Comparison of ENCODE assay signal across 22 cellular contexts in genomic region chr6:31205638-31206037, GRCh38. TPM values are rescaled to one million over a fixed set of nuclear protein-coding genes. Genes with fewer than 3 reads are reported as not detected.
DNase-seq lines count a peak whose midpoint lies in the region; ATAC-seq, FAIRE-seq and TF ChIP-seq lines count a peak whose summit lies in the region.
"Had no signal": no experiment of that assay in that cellular context is flagged by ENCODE, and none has a peak within 500 bp of the region (broad histone marks: within the 10 kb centered on the region; RNA-seq: fewer than 3 reads in every experiment).

No MANE protein-coding gene starts in this region.

- no peaks in the 10 kb centered on the region for H3K36me3 ChIP-seq in KOPT-K1 (ENCODE audit: insufficient read depth, low read length)
- H3K36me3 ChIP-seq in astrocyte (ENCODE audit: insufficient read depth, low read length): no peaks in the 10 kb centered on the region
- no peaks in the 10 kb centered on the region for H3K36me3 ChIP-seq in neural progenitor cell
- H3K36me3 ChIP-seq: Peyer's patch, thyroid gland had no signal

- FAIRE-seq in astrocyte (lab: Jason Lieb, UNC): no peak
- FAIRE-seq: A549, endothelial cell of umbilical vein had no signal

- CTCF ChIA-PET in activated CD4-positive, alpha-beta T cell treated with anti-CD3 and anti-CD28 coated beads, Interleukin-2, amount 10 ng/mL, durations not matched to agents 7 days and 5 days (lab: Charles Lee): interaction anchor here (0.9 kb wide), 1 partner anchor 9 kb away, joined by 4 read pairs; no protein-coding TSS in a partner anchor

- TF ChIP-seq CTCF in astrocyte (IDR thresholded peaks at IDR 0.05; ENCODE audit: insufficient read depth, low read depth, low read length) (no peak), neural progenitor cell (IDR thresholded peaks at IDR 0.05) (no peak)

- H3K9me3 Mint-ChIP-seq in activated CD4-positive, alpha-beta T cell treated with anti-CD3 and anti-CD28 coated beads, Interleukin-2, amount 10 ng/mL, durations not matched to agents 7 days and 5 days: peaks cover 2% of the 10 kb centered on the region
- H3K9me3 Mint-ChIP-seq in astrocyte (ENCODE audit: unreplicated experiment) (no peaks in the 10 kb centered on the region), neural progenitor cell (no peaks in the 10 kb centered on the region)

- ATAC-seq in GM21360 (IDR thresholded peaks at IDR 0.05; ENCODE audit: unreplicated experiment) (no peak), HG03432 (IDR thresholded peaks at IDR 0.05; ENCODE audit: unreplicated experiment) (no peak)
- ATAC-seq: A549 had no signal

- no peak overlapping the region for H3K4me3 ChIP-seq in astrocyte (ENCODE audit: insufficient read depth, low read depth, low read length)
- H3K4me3 ChIP-seq in neural progenitor cell: no peak overlapping the region
- H3K4me3 ChIP-seq: A549, coronary artery, Peyer's patch, thyroid gland had no signal

- peaks cover 8% of the 10 kb centered on the region for H3F3A ChIP-seq in neural progenitor cell (ENCODE audit: low read depth)

- H3K79me2 ChIP-seq in astrocyte (ENCODE audit: insufficient read depth, low read length) (no peaks in the 10 kb centered on the region), neural progenitor cell (ENCODE audit: low read depth) (no peaks in the 10 kb centered on the region)

- no peak for DNase-seq in activated CD4-positive, alpha-beta T cell treated with anti-CD3 and anti-CD28 coated beads, Interleukin-2, amount 10 ng/mL, durations not matched to agents 7 days and 5 days
- DNase-seq in activated CD4-positive, alpha-beta T cell treated with anti-CD3 and anti-CD28 coated beads for 4 hours: no peak
- no peak for DNase-seq in astrocyte (ENCODE audit: low read depth)
- DNase-seq in neural progenitor cell (ENCODE audit: low spot score): no peak
- no peak for DNase-seq in SW 1271 (lab: John Stamatoyannopoulos, UW)
- DNase-seq: activated CD4-positive, alpha-beta T cell treated with anti-CD3 and anti-CD28 coated beads, Interleukin-2, amount 50 U/mL, for 48 hours; activated effector memory CD4-positive, alpha-beta T cell treated with anti-CD3 and anti-CD28 coated beads, Interleukin-2, amount 50 U/mL, for 16 hours; C1 segment of cervical spinal cord; DMS79; mesendoderm; NCI-H146; SK-N-SH; thyroid gland had no signal

- H3K9me3 ChIP-seq in KOPT-K1 (ENCODE audit: insufficient read depth, low read length, poor library complexity, severe bottlenecking) (no peaks in the 10 kb centered on the region), astrocyte (ENCODE audit: insufficient read depth, low read depth, low read length) (no peaks in the 10 kb centered on the region), neural progenitor cell (ENCODE audit: low read depth) (no peaks in the 10 kb centered on the region)
- H3K9me3 ChIP-seq: A549, Peyer's patch, SK-N-SH, thyroid gland had no signal

- H3K4me2 ChIP-seq in astrocyte (ENCODE audit: low read length): no peak overlapping the region
- H3K4me2 ChIP-seq in neural progenitor cell: no peak overlapping the region
- H3K4me2 ChIP-seq: A549, SK-N-SH had no signal

- H3K4me1 ChIP-seq in astrocyte (ENCODE audit: insufficient read depth, low read length) (no peaks in the 10 kb centered on the region), neural progenitor cell (peaks cover 26% of the 10 kb centered on the region)

- no peaks in the 10 kb centered on the region for H3K27me3 Mint-ChIP-seq in activated CD4-positive, alpha-beta T cell treated with anti-CD3 and anti-CD28 coated beads, Interleukin-2, amount 10 ng/mL, durations not matched to agents 7 days and 5 days
- H3K27me3 Mint-ChIP-seq in astrocyte (ENCODE audit: low read depth, unreplicated experiment) (no peaks in the 10 kb centered on the region), neural progenitor cell (ENCODE audit: insufficient read depth, low read depth) (no peaks in the 10 kb centered on the region)

- H3K27ac Mint-ChIP-seq in activated CD4-positive, alpha-beta T cell treated with anti-CD3 and anti-CD28 coated beads, Interleukin-2, amount 10 ng/mL, durations not matched to agents 7 days and 5 days: peak overlapping the region; percentile 51
- H3K27ac Mint-ChIP-seq in astrocyte (ENCODE audit: unreplicated experiment) (no peak overlapping the region), neural progenitor cell (peak overlapping the region; percentile 25)

- H3K4me1 Mint-ChIP-seq in activated CD4-positive, alpha-beta T cell treated with anti-CD3 and anti-CD28 coated beads, Interleukin-2, amount 10 ng/mL, durations not matched to agents 7 days and 5 days: peaks cover 47% of the 10 kb centered on the region
- peaks cover 25% of the 10 kb centered on the region for H3K4me1 Mint-ChIP-seq in astrocyte (ENCODE audit: low read depth, unreplicated experiment)
- peaks cover 42% of the 10 kb centered on the region for H3K4me1 Mint-ChIP-seq in neural progenitor cell

- H4K20me1 ChIP-seq in astrocyte (ENCODE audit: insufficient read depth, low read length) (no peaks in the 10 kb centered on the region), neural progenitor cell (ENCODE audit: low read depth) (no peaks in the 10 kb centered on the region)

- peaks cover 19% of the 10 kb centered on the region for H3K36me3 Mint-ChIP-seq in activated CD4-positive, alpha-beta T cell treated with anti-CD3 and anti-CD28 coated beads, Interleukin-2, amount 10 ng/mL, durations not matched to agents 7 days and 5 days (ENCODE audit: low read depth)
- no peaks in the 10 kb centered on the region for H3K36me3 Mint-ChIP-seq in astrocyte (ENCODE audit: low read depth, unreplicated experiment)
- no peaks in the 10 kb centered on the region for H3K36me3 Mint-ChIP-seq in neural progenitor cell

- H3K27ac ChIP-seq in KOPT-K1 (ENCODE audit: low read depth, low read length, poor library complexity, severe bottlenecking) (peak overlapping the region; percentile 52), astrocyte (ENCODE audit: low read depth, low read length) (no peak overlapping the region), neural progenitor cell (no peak overlapping the region)
- H3K27ac ChIP-seq: coronary artery, thyroid gland had no signal

- H3K9ac ChIP-seq in astrocyte (ENCODE audit: low read length) (no peak overlapping the region), neural progenitor cell (no peak overlapping the region)
- H3K9ac ChIP-seq: SK-N-SH had no signal

- H3K27me3 ChIP-seq in astrocyte (ENCODE audit: insufficient read depth, low read length) (peaks cover 3% of the 10 kb centered on the region), neural progenitor cell (no peaks in the 10 kb centered on the region)
- H3K27me3 ChIP-seq: Peyer's patch, thyroid gland had no signal

- no peak overlapping the region for H3K4me3 Mint-ChIP-seq in activated CD4-positive, alpha-beta T cell treated with anti-CD3 and anti-CD28 coated beads, Interleukin-2, amount 10 ng/mL, durations not matched to agents 7 days and 5 days
- H3K4me3 Mint-ChIP-seq in astrocyte (ENCODE audit: unreplicated experiment): peak overlapping the region; percentile 23
- no peak overlapping the region for H3K4me3 Mint-ChIP-seq in neural progenitor cell

- POLR2A ChIA-PET in activated CD4-positive, alpha-beta T cell treated with anti-CD3 and anti-CD28 coated beads, Interleukin-2, amount 10 ng/mL, durations not matched to agents 7 days and 5 days (lab: Charles Lee): no interaction called here

- no peak overlapping the region for H2AFZ ChIP-seq in astrocyte (ENCODE audit: low read depth, low read length)
- no peak overlapping the region for H2AFZ ChIP-seq in neural progenitor cell (replicated peaks)

RNA-seq across cellular contexts. Expression of gene POU5F1, which starts 35.2 kb away (rescaled TPM):
- under 1 TPM in 1 of 2 experiments, not detected in 1; 0.20 TPM for total RNA-seq in activated CD4-positive, alpha-beta T cell treated with anti-CD3 and anti-CD28 coated beads, Interleukin-2, amount 10 ng/mL, durations not matched to agents 7 days and 5 days
- total RNA-seq in astrocyte (5.4 and 6.3 TPM in 2 replicates), neural progenitor cell (ENCODE audit: low replicate concordance) (17.2 and 17.4 TPM in 2 replicates)
- total RNA-seq: endothelial cell of umbilical vein, HT1080, M059J had no signal

RNA-seq across cellular contexts. Expression of gene TCF19, which starts 47.2 kb away (rescaled TPM):
- 10 to 100 TPM; 86.3 to 86.7 TPM for total RNA-seq in activated CD4-positive, alpha-beta T cell treated with anti-CD3 and anti-CD28 coated beads, Interleukin-2, amount 10 ng/mL, durations not matched to agents 7 days and 5 days
- total RNA-seq in astrocyte (1.5 and 2.5 TPM in 2 replicates), neural progenitor cell (ENCODE audit: low replicate concordance) (6.2 and 9.5 TPM in 2 replicates)

RNA-seq across cellular contexts. Expression of gene CCHCR1, which starts 48.0 kb away (rescaled TPM):
- total RNA-seq in activated CD4-positive, alpha-beta T cell treated with anti-CD3 and anti-CD28 coated beads, Interleukin-2, amount 10 ng/mL, durations not matched to agents 7 days and 5 days: 10 to 100 TPM; 43.4 to 44.7 TPM
- total RNA-seq in astrocyte (10.2 and 11.5 TPM in 2 replicates), neural progenitor cell (ENCODE audit: low replicate concordance) (23.2 and 54.9 TPM in 2 replicates)
